ENCODE assay signal across 8 cellular contexts in genomic region chr12:76030378-76031080, GRCh38. TPM values are rescaled to one million over a fixed set of nuclear protein-coding genes. Genes with fewer than 3 reads are reported as not detected.
DNase-seq lines count a peak whose midpoint lies in the region; ATAC-seq, FAIRE-seq and TF ChIP-seq lines count a peak whose summit lies in the region.

No MANE protein-coding gene starts in this region.

- no peak for TF ChIP-seq CTCF in endothelial cell of umbilical vein (IDR thresholded peaks at IDR 0.05; ENCODE audit: extremely low read depth in 1 of 2, insufficient read depth in 1 of 2, low read depth in 1 of 2, low read length in 2 of 2)

- H3K4me1 ChIP-seq in endothelial cell of umbilical vein (ENCODE audit: control insufficient read depth, extremely low read depth, insufficient read depth, low read length) (peaks cover 36% of the 10 kb centered on the region), mucosa of stomach (ENCODE audit: control insufficient read depth, insufficient read depth, low read length) (no peaks in the 10 kb centered on the region)

- peaks cover 4% of the 10 kb centered on the region for H3K27me3 Mint-ChIP-seq in activated CD8-positive, alpha-beta memory T cell treated with anti-CD3 and anti-CD28 coated beads, Interleukin-2, amount 10 ng/mL, durations not matched to agents 7 days and 5 days
- H3K27me3 Mint-ChIP-seq in stimulated activated naive CD8-positive, alpha-beta T cell treated with anti-CD3 and anti-CD28 coated beads, Interleukin-15, Interleukin-2, amounts not matched to agents 100 ng/mL and 50 ng/mL, for 24 hours: no peaks in the 10 kb centered on the region

- H3K4me2 ChIP-seq in endothelial cell of umbilical vein (ENCODE audit: insufficient read depth, low read length): no peak overlapping the region

- H3K27me3 ChIP-seq in endothelial cell of umbilical vein (ENCODE audit: control insufficient read depth in 2 of 2, insufficient read depth in 2 of 2, low read length in 2 of 2): no peaks in the 10 kb centered on the region
- H3K27me3 ChIP-seq in mucosa of stomach (ENCODE audit: control insufficient read depth, insufficient read depth, low read length): peaks cover 18% of the 10 kb centered on the region

- H3K27ac ChIP-seq in endothelial cell of umbilical vein (ENCODE audit: insufficient read depth, low read depth, low read length): peak overlapping the region; percentile 87

- peaks cover 37% of the 10 kb centered on the region for H3K79me2 ChIP-seq in endothelial cell of umbilical vein (ENCODE audit: control insufficient read depth, insufficient read depth, low read length)

- H2AFZ ChIP-seq in endothelial cell of umbilical vein (ENCODE audit: low read depth, low read length): no peak overlapping the region

- intact Hi-C loops in endothelial cell of umbilical vein (cut with micrococcal nuclease): loop anchor here (1.0 to 10.0 kb wide), 16 partner anchors 34 to 519 kb away; partner anchors contain the start of gene KRR1

- H3K4me3 ChIP-seq in endothelial cell of umbilical vein (replicated peaks in 1 of 3; ENCODE audit: insufficient read depth in 1 of 3, low read depth in 1 of 3, low read length in 3 of 3): peak overlapping the region; percentile 77 to 99 (median 82)
- H3K4me3 ChIP-seq in mucosa of stomach (ENCODE audit: low read length): peak overlapping the region; percentile 72

- POLR2A ChIA-PET in endothelial cell of umbilical vein (lab: Charles Lee): interaction anchor here (0.6 to 3.3 kb wide), 19 partner anchors 33 to 519 kb away, joined by 3 to 20 read pairs (median 5); partner anchors contain the start of gene KRR1

- H3K9ac ChIP-seq in endothelial cell of umbilical vein (replicated peaks; ENCODE audit: extremely low read depth, insufficient read depth, low read length) (peak overlapping the region; percentile 99), mucosa of stomach (ENCODE audit: low read length) (peak overlapping the region; percentile 90)

- CTCF ChIA-PET in activated CD8-positive, alpha-beta memory T cell treated with anti-CD3 and anti-CD28 coated beads, Interleukin-2, amount 10 ng/mL, durations not matched to agents 7 days and 5 days (lab: Charles Lee): interaction anchor here (0.8 to 7.9 kb wide), 31 partner anchors 9 to 545 kb away, joined by 3 to 86 read pairs (median 6); partner anchors contain the start of gene KRR1
- CTCF ChIA-PET in endothelial cell of umbilical vein (lab: Charles Lee): interaction anchor here (0.6 to 6.6 kb wide), 23 partner anchors 27 to 504 kb away, joined by 3 to 95 read pairs (median 6); partner anchors contain the start of gene BBS10

- peak overlapping the region; percentile 97 for H3K27ac Mint-ChIP-seq in activated CD8-positive, alpha-beta memory T cell treated with anti-CD3 and anti-CD28 coated beads, Interleukin-2, amount 10 ng/mL, durations not matched to agents 7 days and 5 days
- peak overlapping the region; percentile 97 for H3K27ac Mint-ChIP-seq in stimulated activated naive CD8-positive, alpha-beta T cell treated with anti-CD3 and anti-CD28 coated beads, Interleukin-15, Interleukin-2, amounts not matched to agents 100 ng/mL and 50 ng/mL, for 24 hours

- BruUV-seq in endothelial cell of umbilical vein (replicated peaks; lab: Mats Ljungman, UMichigan): no TSS peak

- no peaks in the 10 kb centered on the region for H3K9me3 Mint-ChIP-seq in activated CD8-positive, alpha-beta memory T cell treated with anti-CD3 and anti-CD28 coated beads, Interleukin-2, amount 10 ng/mL, durations not matched to agents 7 days and 5 days (ENCODE audit: low read depth)
- H3K9me3 Mint-ChIP-seq in stimulated activated naive CD8-positive, alpha-beta T cell treated with anti-CD3 and anti-CD28 coated beads, Interleukin-15, Interleukin-2, amounts not matched to agents 100 ng/mL and 50 ng/mL, for 24 hours: no peaks in the 10 kb centered on the region

- H3K4me3 Mint-ChIP-seq in activated CD8-positive, alpha-beta memory T cell treated with anti-CD3 and anti-CD28 coated beads, Interleukin-2, amount 10 ng/mL, durations not matched to agents 7 days and 5 days: peak overlapping the region; percentile 89
- H3K4me3 Mint-ChIP-seq in stimulated activated naive CD8-positive, alpha-beta T cell treated with anti-CD3 and anti-CD28 coated beads, Interleukin-15, Interleukin-2, amounts not matched to agents 100 ng/mL and 50 ng/mL, for 24 hours: peak overlapping the region; percentile 98

- H4K20me1 ChIP-seq in endothelial cell of umbilical vein (replicated peaks; ENCODE audit: control insufficient read depth, extremely low read depth, insufficient read depth, low read length): no peaks in the 10 kb centered on the region

- dilution Hi-C loops in endothelial cell of umbilical vein (cut with MboI; ENCODE audit: extremely low pct_ligation_motif_present, low sequenced_read_pairs): loop anchor here (25.0 kb wide), 1 partner anchor 518 kb away; the partner anchor contains the start of gene KRR1

- peaks cover 47% of the 10 kb centered on the region for H3K36me3 Mint-ChIP-seq in activated CD8-positive, alpha-beta memory T cell treated with anti-CD3 and anti-CD28 coated beads, Interleukin-2, amount 10 ng/mL, durations not matched to agents 7 days and 5 days
- H3K36me3 Mint-ChIP-seq in stimulated activated naive CD8-positive, alpha-beta T cell treated with anti-CD3 and anti-CD28 coated beads, Interleukin-15, Interleukin-2, amounts not matched to agents 100 ng/mL and 50 ng/mL, for 24 hours (ENCODE audit: low read depth): peaks cover 48% of the 10 kb centered on the region

- H3K4me1 Mint-ChIP-seq in activated CD8-positive, alpha-beta memory T cell treated with anti-CD3 and anti-CD28 coated beads, Interleukin-2, amount 10 ng/mL, durations not matched to agents 7 days and 5 days: peaks cover 63% of the 10 kb centered on the region
- peaks cover 68% of the 10 kb centered on the region for H3K4me1 Mint-ChIP-seq in stimulated activated naive CD8-positive, alpha-beta T cell treated with anti-CD3 and anti-CD28 coated beads, Interleukin-15, Interleukin-2, amounts not matched to agents 100 ng/mL and 50 ng/mL, for 24 hours (ENCODE audit: low read depth)

- peak; percentile 3 for ATAC-seq in GM21367 (IDR thresholded peaks at IDR 0.05; ENCODE audit: unreplicated experiment)
- ATAC-seq in activated CD8-positive, alpha-beta memory T cell treated with anti-CD3 and anti-CD28 coated beads, Interleukin-2, amount 10 ng/mL, durations not matched to agents 7 days and 5 days: peak; percentile 11
- no peak for ATAC-seq in GM19324 (IDR thresholded peaks at IDR 0.05; ENCODE audit: low FRiP score, unreplicated experiment)

- TF ChIP-seq POLR2A in endothelial cell of umbilical vein (IDR thresholded peaks at IDR 0.05; ENCODE audit: low read depth, low read length): peak; percentile 32

- no peak for FAIRE-seq in endothelial cell of umbilical vein (lab: Jason Lieb, UNC)

- DNase-seq in NCI-H146 (lab: John Stamatoyannopoulos, UW) (peak; percentile 63), endothelial cell of umbilical vein (ENCODE audit: low read depth, low spot score) (peak; percentile 58), pons (ENCODE audit: low spot score) (no peak)
- DNase-seq in activated CD8-positive, alpha-beta memory T cell treated with anti-CD3 and anti-CD28 coated beads, Interleukin-2, amount 10 ng/mL, durations not matched to agents 7 days and 5 days: peak; percentile 78

- H3K9me1 ChIP-seq in endothelial cell of umbilical vein (replicated peaks; ENCODE audit: control insufficient read depth, extremely low read depth, insufficient read depth, low read length): no peaks in the 10 kb centered on the region

- H3K36me3 ChIP-seq in endothelial cell of umbilical vein (ENCODE audit: control insufficient read depth in 2 of 2, extremely low read depth in 1 of 2, insufficient read depth in 2 of 2, low read length in 2 of 2) (peaks cover 0 to 8% of the 10 kb centered on the region in 2 experiments), mucosa of stomach (ENCODE audit: control insufficient read depth, insufficient read depth, low read length) (no peaks in the 10 kb centered on the region)

- H3K9me3 ChIP-seq in endothelial cell of umbilical vein (replicated peaks; ENCODE audit: control insufficient read depth, insufficient read depth, low read length) (no peaks in the 10 kb centered on the region), mucosa of stomach (ENCODE audit: control insufficient read depth, low read length) (no peaks in the 10 kb centered on the region)

TF ChIP-seq in endothelial cell of umbilical vein, 7 proteins besides CTCF, POLR2A, EP300 and RAD21:
- TF ChIP-seq JUN (IDR thresholded peaks at IDR 0.05; ENCODE audit: borderline replicate concordance, insufficient read depth, insufficient read length, low read depth) (no peak), POLR2AphosphoS5 (IDR thresholded peaks at IDR 0.05; ENCODE audit: insufficient read depth, low read depth, low read length) (peak; percentile 12)

RNA-seq across cellular contexts. Expression of gene PHLDA1, which starts 1.0 kb away (rescaled TPM):
- total RNA-seq in activated CD8-positive, alpha-beta memory T cell treated with anti-CD3 and anti-CD28 coated beads, Interleukin-2, amount 10 ng/mL, durations not matched to agents 7 days and 5 days: 10 to 100 TPM; 36.8 to 95.6 TPM
- total RNA-seq in endothelial cell of umbilical vein: 26.8 and 30.8 TPM in 2 replicates
- polyA plus RNA-seq in endothelial cell of umbilical vein: 13.8 and 14.1 TPM in 2 replicates
- 9.5 and 10.7 TPM in 2 replicates for polyA plus RNA-seq in endothelial cell of umbilical vein (2011; cell fraction: cytosol; rRNA removed)
- polyA plus RNA-seq in endothelial cell of umbilical vein (2011; cell fraction: nucleus; rRNA removed): 12.0 and 13.5 TPM in 2 replicates
- 15.9 and 23.2 TPM in 2 replicates for polyA plus RNA-seq in endothelial cell of umbilical vein (2012)
- 12.6 and 18.0 TPM in 2 replicates for polyA minus RNA-seq in endothelial cell of umbilical vein
- polyA minus RNA-seq in endothelial cell of umbilical vein (2011; cell fraction: cytosol; rRNA and poly(A)+ RNA removed): 6.0 TPM
- 23.9 and 38.3 TPM in 2 replicates for polyA minus RNA-seq in endothelial cell of umbilical vein (2011; cell fraction: nucleus; rRNA and poly(A)+ RNA removed)

RNA-seq across cellular contexts. Expression of gene NAP1L1, which starts 54.0 kb away (rescaled TPM):
- 100 to 1,000 TPM; 434 to 655 TPM for total RNA-seq in activated CD8-positive, alpha-beta memory T cell treated with anti-CD3 and anti-CD28 coated beads, Interleukin-2, amount 10 ng/mL, durations not matched to agents 7 days and 5 days
- total RNA-seq in endothelial cell of umbilical vein: 649 and 665 TPM in 2 replicates
- polyA plus RNA-seq in endothelial cell of umbilical vein: 78.8 and 127 TPM in 2 replicates
- 340 and 349 TPM in 2 replicates for polyA plus RNA-seq in endothelial cell of umbilical vein (2011; cell fraction: cytosol; rRNA removed)
- 222 and 301 TPM in 2 replicates for polyA plus RNA-seq in endothelial cell of umbilical vein (2011; cell fraction: nucleus; rRNA removed)
- polyA plus RNA-seq in endothelial cell of umbilical vein (2012): 819 and 954 TPM in 2 replicates
- 109 and 130 TPM in 2 replicates for polyA minus RNA-seq in endothelial cell of umbilical vein
- polyA minus RNA-seq in endothelial cell of umbilical vein (2011; cell fraction: cytosol; rRNA and poly(A)+ RNA removed): 305 TPM
- 196 and 279 TPM in 2 replicates for polyA minus RNA-seq in endothelial cell of umbilical vein (2011; cell fraction: nucleus; rRNA and poly(A)+ RNA removed)
